Comparison of ENCODE assay signal across 12 cellular contexts in genomic region chr4:70895405-70895804, GRCh38. TPM values are rescaled to one million over a fixed set of nuclear protein-coding genes. Genes with fewer than 3 reads are reported as not detected.
DNase-seq lines count a peak whose midpoint lies in the region; ATAC-seq and TF ChIP-seq lines count a peak whose summit lies in the region.
"Had no signal": no experiment of that assay in that cellular context is flagged by ENCODE, and none has a peak within 500 bp of the region (broad histone marks: within the 10 kb centered on the region; RNA-seq: fewer than 3 reads in every experiment).

No MANE protein-coding gene starts in this region.

- H3K27ac Mint-ChIP-seq in endodermal cell: no peak overlapping the region
- peak overlapping the region; percentile 37 for H3K27ac Mint-ChIP-seq in neural crest cell (ENCODE audit: unreplicated experiment)
- H3K27ac Mint-ChIP-seq in activated T-cell treated with anti-CD3 and anti-CD28 coated beads, Interleukin-2, amount 50 U/mL, for 72 hours: no peak overlapping the region
- H3K27ac Mint-ChIP-seq: activated naive CD8-positive, alpha-beta T cell treated with anti-CD3 and anti-CD28 coated beads for 36 hours had no signal

- H3K36me3 ChIP-seq in endodermal cell (ENCODE audit: control insufficient read depth, insufficient read depth, low read length): no peaks in the 10 kb centered on the region

- in situ Hi-C loops in GM13977 (cut with MboI; ENCODE audit: low pct_unique_long_range_greater_than_20kb, low sequenced_read_pairs, unreplicated experiment): no loop called here

- no peaks in the 10 kb centered on the region for H3K9me3 ChIP-seq in endodermal cell (ENCODE audit: control insufficient read depth, low read length)

- H3K4me3 ChIP-seq in endodermal cell (ENCODE audit: low read length): no peak overlapping the region

- ATAC-seq in GM19035 (IDR thresholded peaks at IDR 0.05; ENCODE audit: unreplicated experiment) (no peak), GM21619 (IDR thresholded peaks at IDR 0.05; ENCODE audit: unreplicated experiment) (no peak)
- no peak for ATAC-seq in activated T-cell treated with anti-CD3 and anti-CD28 coated beads, Interleukin-2, amount 50 U/mL, for 72 hours (replicated peaks in 1 of 2)

- peak overlapping the region; percentile 96 for H3K27ac ChIP-seq in endodermal cell (ENCODE audit: low read depth, low read length)

- H3K9me3 Mint-ChIP-seq in endodermal cell (no peaks in the 10 kb centered on the region), neural crest cell (peaks cover 2% of the 10 kb centered on the region)
- H3K9me3 Mint-ChIP-seq in activated T-cell treated with anti-CD3 and anti-CD28 coated beads, Interleukin-2, amount 50 U/mL, for 72 hours: no peaks in the 10 kb centered on the region
- H3K9me3 Mint-ChIP-seq: activated naive CD8-positive, alpha-beta T cell treated with anti-CD3 and anti-CD28 coated beads for 36 hours had no signal

- H3K27me3 ChIP-seq in endodermal cell (ENCODE audit: control insufficient read depth, insufficient read depth, low read length, poor library complexity, severe bottlenecking): no peaks in the 10 kb centered on the region

- 75 to 83% methylated on average over 2 of the region's 2 CpGs for WGBS in endodermal cell (ENCODE audit: insufficient coverage in 1 of 2, insufficient read length in 1 of 2), 2 experiments

- H3K27me3 Mint-ChIP-seq in endodermal cell (ENCODE audit: insufficient read depth) (no peaks in the 10 kb centered on the region), neural crest cell (ENCODE audit: low read depth) (no peaks in the 10 kb centered on the region)
- H3K27me3 Mint-ChIP-seq in activated T-cell treated with anti-CD3 and anti-CD28 coated beads, Interleukin-2, amount 50 U/mL, for 72 hours (ENCODE audit: low read depth): no peaks in the 10 kb centered on the region
- H3K27me3 Mint-ChIP-seq: activated naive CD8-positive, alpha-beta T cell treated with anti-CD3 and anti-CD28 coated beads for 36 hours had no signal

- H3K4me3 Mint-ChIP-seq in endodermal cell: no peak overlapping the region
- H3K4me3 Mint-ChIP-seq in neural crest cell: peak overlapping the region; percentile 60
- no peak overlapping the region for H3K4me3 Mint-ChIP-seq in activated T-cell treated with anti-CD3 and anti-CD28 coated beads, Interleukin-2, amount 50 U/mL, for 72 hours
- H3K4me3 Mint-ChIP-seq: activated naive CD8-positive, alpha-beta T cell treated with anti-CD3 and anti-CD28 coated beads for 36 hours had no signal

- H3K4me1 Mint-ChIP-seq in endodermal cell (no peaks in the 10 kb centered on the region), neural crest cell (peaks cover 31% of the 10 kb centered on the region)
- H3K4me1 Mint-ChIP-seq in activated T-cell treated with anti-CD3 and anti-CD28 coated beads, Interleukin-2, amount 50 U/mL, for 72 hours (ENCODE audit: low read depth): no peaks in the 10 kb centered on the region
- H3K4me1 Mint-ChIP-seq: activated naive CD8-positive, alpha-beta T cell treated with anti-CD3 and anti-CD28 coated beads for 36 hours had no signal

- no peaks in the 10 kb centered on the region for H3K4me1 ChIP-seq in endodermal cell (ENCODE audit: control insufficient read depth, insufficient read depth, low read length)

- DNase-seq in EH (ENCODE audit: low read depth) (peak; percentile 51), LHCN-M2 (ENCODE audit: low read depth) (peak; percentile 59), endodermal cell (no peak), neural crest cell (ENCODE audit: low read depth, low spot score) (peak; percentile 8), GM13977 (ENCODE audit: low spot score) (no peak)
- DNase-seq in activated T-cell treated with anti-CD3 and anti-CD28 coated beads, Interleukin-2, amount 50 U/mL, for 72 hours: no peak
- DNase-seq: activated CD4-positive, alpha-beta T cell treated with anti-CD3 and anti-CD28 coated beads for 48 hours; activated naive CD8-positive, alpha-beta T cell treated with anti-CD3 and anti-CD28 coated beads for 36 hours; NCI-H187; SIG-M5 had no signal

- no peaks in the 10 kb centered on the region for H3K36me3 Mint-ChIP-seq in endodermal cell (ENCODE audit: low read depth)
- H3K36me3 Mint-ChIP-seq in neural crest cell (ENCODE audit: low read depth): no peaks in the 10 kb centered on the region
- H3K36me3 Mint-ChIP-seq in activated T-cell treated with anti-CD3 and anti-CD28 coated beads, Interleukin-2, amount 50 U/mL, for 72 hours (ENCODE audit: insufficient read depth in 2 of 2): no peaks in the 10 kb centered on the region
- H3K36me3 Mint-ChIP-seq: activated naive CD8-positive, alpha-beta T cell treated with anti-CD3 and anti-CD28 coated beads for 36 hours had no signal

- TF ChIP-seq CTCF in endodermal cell (conservative IDR thresholded peaks at IDR 0.05) (no peak), neural crest cell (conservative IDR thresholded peaks at IDR 0.05) (no peak), GM13977 (IDR thresholded peaks at IDR 0.05; ENCODE audit: extremely low read depth, insufficient read depth, missing control alignments) (no peak)

- no peak overlapping the region for H3K9ac ChIP-seq in endodermal cell (ENCODE audit: extremely low read depth, low read length, poor library complexity, severe bottlenecking)

RNA-seq across cellular contexts. Expression of gene MOB1B, which starts 6.8 kb away (rescaled TPM):
- 8.7 and 11.8 TPM in 2 replicates for total RNA-seq in LHCN-M2 (2014; rRNA removed)
- polyA plus RNA-seq in LHCN-M2 (2012): 3.9 TPM
- total RNA-seq in endodermal cell: 10 to 100 TPM; 28.7 to 30.5 TPM
- 27.1 TPM for polyA plus RNA-seq in endodermal cell (2013, experiment 1 of 2)
- polyA plus RNA-seq in endodermal cell (2013, experiment 2 of 2): 25.4 TPM
- total RNA-seq in neural crest cell: 37.2 and 39.5 TPM in 2 replicates
- 10 to 100 TPM; 27.6 to 34.3 TPM for total RNA-seq in activated T-cell treated with anti-CD3 and anti-CD28 coated beads, Interleukin-2, amount 50 U/mL, for 72 hours

RNA-seq across cellular contexts. Expression of gene GRSF1, which starts 55.7 kb away (rescaled TPM):
- 111 and 113 TPM in 2 replicates for total RNA-seq in LHCN-M2 (2014; rRNA removed)
- polyA plus RNA-seq in LHCN-M2 (2012): 63.0 TPM
- total RNA-seq in endodermal cell: 100 to 1,000 TPM; 108 to 123 TPM
- 89.1 TPM for polyA plus RNA-seq in endodermal cell (2013, experiment 1 of 2)
- 89.8 TPM for polyA plus RNA-seq in endodermal cell (2013, experiment 2 of 2)
- total RNA-seq in neural crest cell: 77.3 and 80.0 TPM in 2 replicates
- total RNA-seq in activated T-cell treated with anti-CD3 and anti-CD28 coated beads, Interleukin-2, amount 50 U/mL, for 72 hours: 100 to 1,000 TPM; 107 to 132 TPM

Comparison
In these comparisons a context has a peak if more than half of its experiments do, and no peak if none do; other contexts are left out.
1. DNase-seq: peak in EH (single experiment), LHCN-M2 (single experiment) and neural crest cell (single experiment); none in endodermal cell (single experiment), activated T-cell treated with anti-CD3 and anti-CD28 coated beads, Interleukin-2, amount 50 U/mL, for 72 hours (0 of 2) and GM13977 (single experiment).